ENCODE assay signal across 16 cellular contexts in genomic region chr14:89053303-89053702, GRCh38.
DNase-seq lines count a peak whose midpoint lies in the region; ATAC-seq and TF ChIP-seq lines count a peak whose summit lies in the region.
"Had no signal": no experiment of that assay in that cellular context is flagged by ENCODE, and none has a peak within 500 bp of the region (broad histone marks: within the 10 kb centered on the region; RNA-seq: fewer than 3 reads in every experiment).

No MANE protein-coding gene starts in this region.

- no peak for TF ChIP-seq CTCF in LNCaP clone FGC (IDR thresholded peaks at IDR 0.05; ENCODE audit: control insufficient read depth, extremely low read depth, insufficient read depth)

- H3K4me3 ChIP-seq in LNCaP clone FGC (ENCODE audit: low read depth, low read length): no peak overlapping the region
- H3K4me3 ChIP-seq: BLaER1 had no signal

- ATAC-seq in GM18870 (IDR thresholded peaks at IDR 0.05; ENCODE audit: unreplicated experiment) (no peak), GM21526 (IDR thresholded peaks at IDR 0.05; ENCODE audit: low FRiP score, unreplicated experiment) (no peak)
- ATAC-seq: CD8-positive, alpha-beta T cell had no signal

- DNase-seq in LNCaP clone FGC (ENCODE audit: low read depth) (peak; percentile 96), fibroblast of gingiva (ENCODE audit: low read depth) (peak; percentile 34)
- no peak for DNase-seq in activated naive CD4-positive, alpha-beta T cell (lab: John Stamatoyannopoulos, UW)
- DNase-seq: 8988T; ACHN; BE2C; C1 segment of cervical spinal cord; Caco-2; Calu3; CD4-positive, alpha-beta T cell; CD8-positive, alpha-beta T cell; DMS79 treated with DMSO at 0.1 percent for 48 hours; GF-D8 had no signal

Comparison
In these comparisons a context has a peak if more than half of its experiments do, and no peak if none do; other contexts are left out.
1. DNase-seq: peak in LNCaP clone FGC (single experiment) and fibroblast of gingiva (single experiment); none in activated naive CD4-positive, alpha-beta T cell (0 of 4).